In the genomic region with DNA sequence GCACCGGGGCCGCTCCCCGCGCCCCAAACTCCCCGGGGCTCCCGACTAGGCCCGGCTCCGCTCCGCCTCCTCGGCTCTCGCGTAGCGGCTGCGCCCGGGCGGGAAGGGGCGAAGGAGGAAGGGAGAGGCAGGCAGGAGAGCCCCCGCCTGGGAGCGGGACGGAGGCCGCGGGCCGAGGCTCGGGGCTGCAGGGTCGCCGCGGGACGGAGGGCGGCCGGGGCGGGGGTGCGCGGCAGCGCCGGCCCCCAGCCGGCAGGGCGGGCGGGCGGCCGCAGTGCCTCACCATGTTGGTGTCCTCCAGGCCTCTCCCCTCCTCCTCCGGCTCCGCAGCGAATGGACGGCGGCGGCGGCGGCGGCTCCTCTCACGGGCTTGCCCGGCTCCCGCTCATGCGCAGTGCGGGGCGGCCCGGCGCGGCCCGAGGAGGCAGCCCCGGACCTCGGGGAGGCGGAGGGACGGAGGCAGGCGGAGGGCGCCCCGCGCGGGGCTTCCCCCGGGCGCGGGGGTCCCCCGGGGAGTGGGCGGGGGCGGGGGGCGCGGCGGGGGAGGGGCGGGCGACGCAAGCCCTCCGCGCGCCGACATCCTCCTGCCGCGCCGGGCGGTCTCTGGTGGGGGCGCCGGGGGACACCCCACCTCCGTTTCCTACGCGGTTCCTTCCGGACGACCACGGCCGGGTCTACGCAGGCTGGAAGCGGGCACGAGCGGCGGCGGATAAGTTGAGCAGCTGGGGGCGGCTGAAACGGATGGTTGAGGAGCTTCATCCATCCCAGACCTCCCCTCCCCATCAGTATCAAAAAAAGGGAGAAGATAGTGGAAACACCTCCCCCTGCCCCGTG, we compare ENCODE assay signal across 8 cellular contexts. TPM values are rescaled to one million over a fixed set of nuclear protein-coding genes. Genes with fewer than 3 reads are reported as not detected.
A peak's percentile ranks its signal among the peaks of the same experiment; 100 is the strongest.
DNase-seq lines count a peak whose midpoint lies in the region; ATAC-seq, FAIRE-seq and TF ChIP-seq lines count a peak whose summit lies in the region.

A gene (minus strand): TSS at position 335 of the 834 bp plus-strand sequence. CDS start 49 bp downstream, at position 286.

- POLR2A ChIA-PET in H1 (lab: Charles Lee; ENCODE audit: partially characterized antibody), result interaction anchor here (1.0 to 1.6 kb wide), 6 partner anchors 9 to 29 kb away, joined by 3 to 5 read pairs (median 3); no protein-coding TSS in a partner anchor

- H2BK15ac ChIP-seq in H1 (ENCODE audit: low read length) (peak within 1 kb of the TSS; percentile 25; the same call in 1 of the 2 replicates), mesendoderm (replicated peaks; ENCODE audit: low read depth) (no peak within 1 kb of the TSS)

- no peak within 1 kb of the TSS for H4K91ac ChIP-seq in H1 (replicated peaks; ENCODE audit: insufficient read length, low read length)

- H2BK20ac ChIP-seq in H1 (ENCODE audit: low read length), result no peak within 1 kb of the TSS

- peak within 1 kb of the TSS; percentile 92; the same call in 1 of the 2 replicates for H3K18ac ChIP-seq in H1 (ENCODE audit: extremely low read depth, low read length)
- peak within 1 kb of the TSS; percentile 98 for H3K18ac ChIP-seq in mesendoderm (ENCODE audit: low read length)

- H3K4me3 ChIP-seq in H1 (ENCODE audit: extremely low read depth in 1 of 4, insufficient read depth in 2 of 4, low read depth in 3 of 4, low read length in 4 of 4), result peak within 1 kb of the TSS; percentile 76 to 98 (median 85)
- H3K4me3 ChIP-seq in mesendoderm (ENCODE audit: low read length), result peak within 1 kb of the TSS; percentile 85

- TF ChIP-seq CTCF in H1 (IDR thresholded peaks at IDR 0.05; ENCODE audit: control extremely low read depth in 1 of 3, insufficient read depth in 1 of 3, low read depth in 1 of 3, low read length in 3 of 3), result no peak

- peak; percentile 52 to 63 for TF ChIP-seq POLR2A in H1 (IDR thresholded peaks at IDR 0.05; ENCODE audit: control extremely low read depth in 1 of 2, low read depth in 2 of 2, low read length in 2 of 2)

- FAIRE-seq in H1 (lab: Jason Lieb, UNC), result no peak

- WGBS in H1 (ENCODE audit: extremely low coverage in 1 of 2, insufficient coverage in 1 of 2, insufficient read length in 1 of 2, insufficient replicate concordance in 2 of 2, low coverage in 1 of 2, low lambda C conversion rate in 2 of 2, missing lambda C conversion rate in 1 of 2), 2 experiments, result 1% methylated on average over 29 of the region's 106 CpGs; no CpG with 5 or more reads in 1 of the 2 experiments
- no CpG with 5 or more reads among the region's 106 CpGs for WGBS in mesendoderm (ENCODE audit: extremely low coverage, insufficient coverage, low lambda C conversion rate)

- H3K4ac ChIP-seq in H1 (replicated peaks; ENCODE audit: insufficient read length, low read depth, low read length) (no peak within 1 kb of the TSS), mesendoderm (ENCODE audit: low read depth, low read length) (peak within 1 kb of the TSS; percentile 98)

- peak; percentile 92 for ATAC-seq in GM19463 (IDR thresholded peaks at IDR 0.05; ENCODE audit: unreplicated experiment)

- peaks cover 0 to 3% of the 10 kb centered on the region in 2 experiments for H4K20me1 ChIP-seq in H1 (replicated peaks in 1 of 2; ENCODE audit: control insufficient read depth in 1 of 2, insufficient read depth in 2 of 2, low read length in 2 of 2)

- peak within 1 kb of the TSS; percentile 34 for H4K5ac ChIP-seq in H1 (ENCODE audit: insufficient read length, low read depth, low read length)
- no peak within 1 kb of the TSS for H4K5ac ChIP-seq in mesendoderm (ENCODE audit: low read length)

- H4K8ac ChIP-seq in H1 (ENCODE audit: extremely low read depth, insufficient read depth, low read length) (peak within 1 kb of the TSS; percentile 83), mesendoderm (ENCODE audit: low read depth, low read length) (peak within 1 kb of the TSS; percentile 98)

- TF ChIP-seq EP300 in H1 (IDR thresholded peaks at IDR 0.05; ENCODE audit: borderline replicate concordance in 1 of 2, low read depth in 2 of 2, low read length in 2 of 2), result no peak

- H3K27ac ChIP-seq in H1 (ENCODE audit: low read depth, low read length), result peak within 1 kb of the TSS; percentile 66; the same call in 1 of the 2 replicates
- H3K27ac ChIP-seq in mesendoderm (ENCODE audit: low read depth, low read length), result peak within 1 kb of the TSS; percentile 83

- H2BK120ac ChIP-seq in H1 (replicated peaks; ENCODE audit: low read depth, low read length) (no peak within 1 kb of the TSS), mesendoderm (ENCODE audit: low read depth, low read length) (peak within 1 kb of the TSS; percentile 92)

- H3K23ac ChIP-seq in H1 (ENCODE audit: insufficient read length), result no peak within 1 kb of the TSS
- no peak within 1 kb of the TSS for H3K23ac ChIP-seq in mesendoderm (ENCODE audit: low read length)

- H3K14ac ChIP-seq in H1 (ENCODE audit: insufficient read length), result no peak within 1 kb of the TSS

- H2AK5ac ChIP-seq in H1 (ENCODE audit: low read depth, low read length), result 0 out of 2 replicates have a peak within 1 kb of the TSS, but pooled peaks have one; percentile 82
- no peak within 1 kb of the TSS for H2AK5ac ChIP-seq in mesendoderm (ENCODE audit: low read length)

- peak within 1 kb of the TSS; percentile 26; the same call in 1 of the 2 replicates for H2AFZ ChIP-seq in H1 (ENCODE audit: low read length)

- H3K36me3 ChIP-seq in H1 (ENCODE audit: control insufficient read depth in 2 of 4, insufficient read depth in 4 of 4, low read length in 3 of 4) (no peaks in the 10 kb centered on the region), mesendoderm (ENCODE audit: control insufficient read depth, insufficient read depth, low read length) (no peaks in the 10 kb centered on the region)

- H3K79me1 ChIP-seq in H1 (ENCODE audit: low read depth, low read length) (peaks cover 5% of the 10 kb centered on the region), mesendoderm (ENCODE audit: low read length) (peaks cover 4% of the 10 kb centered on the region)

- peak within 1 kb of the TSS; percentile 54 to 94 (median 81) for H3K9ac ChIP-seq in H1 (replicated peaks in 1 of 4; ENCODE audit: extremely low read depth in 1 of 4, low read depth in 3 of 4, low read length in 3 of 4)
- peak within 1 kb of the TSS; percentile 90 for H3K9ac ChIP-seq in mesendoderm (ENCODE audit: low read length)

- CTCF ChIA-PET in H1 (lab: Charles Lee; ENCODE audit: partially characterized antibody), result interaction anchor here (1.3 kb wide), 1 partner anchor 9 kb away, joined by 4 read pairs; no protein-coding TSS in a partner anchor

- no peaks in the 10 kb centered on the region for H3K9me3 ChIP-seq in H1 (ENCODE audit: insufficient read depth in 2 of 2, low read depth in 1 of 2, low read length in 1 of 2)

- H3K23me2 ChIP-seq in H1 (ENCODE audit: low read depth, low read length), result peaks cover 9% of the 10 kb centered on the region; the same call in 1 of the 2 replicates

- peaks cover 18 to 43% of the 10 kb centered on the region in 2 experiments for H3K79me2 ChIP-seq in H1 (ENCODE audit: control insufficient read depth in 1 of 2, insufficient read depth in 2 of 2, low read length in 2 of 2)
- H3K79me2 ChIP-seq in mesendoderm (ENCODE audit: control insufficient read depth, insufficient read depth, low read length), result peaks cover 37% of the 10 kb centered on the region

- H2BK5ac ChIP-seq in H1 (ENCODE audit: low read depth, low read length) (peak within 1 kb of the TSS; percentile 60; the same call in 1 of the 2 replicates), mesendoderm (ENCODE audit: low read length) (no peak within 1 kb of the TSS)

- H3K27me3 ChIP-seq in H1 (replicated peaks in 1 of 4; ENCODE audit: control insufficient read depth in 3 of 4, extremely low read depth in 1 of 4, insufficient read depth in 3 of 4, low read length in 3 of 4) (no peaks in the 10 kb centered on the region), mesendoderm (ENCODE audit: insufficient read depth, low read length, poor library complexity) (no peaks in the 10 kb centered on the region)

- peak within 1 kb of the TSS; percentile 91 to 99 for H3K4me2 ChIP-seq in H1 (ENCODE audit: insufficient read depth in 1 of 2, low read depth in 2 of 2, low read length in 2 of 2)
- peak within 1 kb of the TSS; percentile 78 for H3K4me2 ChIP-seq in mesendoderm (ENCODE audit: low read length)

- peak within 1 kb of the TSS; percentile 68; the same call in 1 of the 2 replicates for H2BK12ac ChIP-seq in H1 (ENCODE audit: low read depth, low read length)

- H3K4me1 ChIP-seq in H1 (replicated peaks in 1 of 4; ENCODE audit: control insufficient read depth in 3 of 4, insufficient read depth in 4 of 4, low read length in 3 of 4) (peaks cover 0 to 16% (median 8%) of the 10 kb centered on the region in 4 experiments; a peak in 6 of 7 replicates), mesendoderm (ENCODE audit: control insufficient read depth, low read depth, low read length) (peaks cover 1% of the 10 kb centered on the region)

- DNase-seq in COLO668 (lab: John Stamatoyannopoulos, UW; ENCODE audit: unreplicated experiment) (peak; percentile 78), HK-2 (ENCODE audit: unreplicated experiment) (peak; percentile 90), NOMO-1 treated with DMSO at 0.1 percent for 48 hours (lab: John Stamatoyannopoulos, UW; ENCODE audit: unreplicated experiment) (peak; percentile 88), H1 (ENCODE audit: low read depth in 1 of 2, low spot score in 2 of 2) (peak; percentile 25 to 91), mesendoderm (peak; percentile 89)
- peak; percentile 69 to 83 (median 71) for DNase-seq in activated CD8-positive, alpha-beta memory T cell treated with anti-CD3 and anti-CD28 coated beads for 48 hours (ENCODE audit: low read depth in 2 of 3, low spot score in 2 of 3)
- peak; percentile 79 for DNase-seq in stimulated activated CD8-positive, alpha-beta memory T cell treated with anti-CD3 and anti-CD28 coated beads, Interleukin-12 subunit alpha, Interleukin-12 subunit beta, amount 100 ng/mL, for 4 hours (ENCODE audit: low read depth)

- TF ChIP-seq RAD21 in H1 (IDR thresholded peaks at IDR 0.05 in 1 of 2, conservative IDR thresholded peaks at IDR 0.05 in 1 of 2; ENCODE audit: low read depth in 2 of 2, low read length in 2 of 2), result no peak

- peak within 1 kb of the TSS; percentile 63 for H3K56ac ChIP-seq in H1 (replicated peaks; ENCODE audit: insufficient read length, low read depth, low read length)
- peak within 1 kb of the TSS; percentile 93 for H3K56ac ChIP-seq in mesendoderm (ENCODE audit: low read length)

TF ChIP-seq in H1, 55 proteins besides CTCF, POLR2A, EP300 and RAD21 (continues in another document):
- TF ChIP-seq TBP (IDR thresholded peaks at IDR 0.05; ENCODE audit: low read depth, low read length), result peak; percentile 37; the same call in 1 of the 2 replicates

RNA-seq across cellular contexts. Expression of the gene that starts here (rescaled TPM):
- 70.3 and 76.7 TPM in 2 replicates for total RNA-seq in H1 (2021; fragmentation: NEBNext Ultra II Directional; extraction: Animal tissue kit (Norgen Biotek cat#: 25700))
- polyA plus RNA-seq in H1 (2011; rRNA removed), result 5.2 and 6.8 TPM in 2 replicates
- 8.2 TPM for polyA plus RNA-seq in H1 (2011; cell fraction: cytosol; rRNA removed)
- polyA plus RNA-seq in H1 (2011; cell fraction: nucleus; rRNA removed), result 4.6 TPM
- polyA plus RNA-seq in H1 (2012, experiment 1 of 2), result 12.5 to 29.5 TPM (median 17.2 TPM) in 4 replicates
- polyA plus RNA-seq in H1 (2012, experiment 2 of 2), result 2.8 TPM
- polyA plus RNA-seq in H1 (2013, experiment 1 of 2), result 50.7 TPM
- 48.3 TPM for polyA plus RNA-seq in H1 (2013, experiment 2 of 2)
- polyA minus RNA-seq in H1 (2011; rRNA and poly(A)+ RNA removed), result 23.6 and 46.2 TPM in 2 replicates
- polyA minus RNA-seq in H1 (2011; cell fraction: cytosol; rRNA and poly(A)+ RNA removed), result 21.1 TPM
- polyA minus RNA-seq in H1 (2011; cell fraction: nucleus; rRNA and poly(A)+ RNA removed), result 46.4 TPM
- 67.8 TPM for polyA plus RNA-seq in mesendoderm (2013, experiment 1 of 2)
- 63.7 TPM for polyA plus RNA-seq in mesendoderm (2013, experiment 2 of 2)

Comparison
In these comparisons a context has a peak if more than half of its experiments do, and no peak if none do; other contexts are left out.
1. Peak in every context shown above with its lines: DNase-seq, ATAC-seq, H3K4me3 ChIP-seq and H3K27ac ChIP-seq.